ENCODE assay signal across 10 cellular contexts in genomic region chr18:48781041-48781989, GRCh38.
DNase-seq lines count a peak whose midpoint lies in the region; ATAC-seq, FAIRE-seq and TF ChIP-seq lines count a peak whose summit lies in the region.
"Had no signal": no experiment of that assay in that cellular context is flagged by ENCODE, and none has a peak within 500 bp of the region (broad histone marks: within the 10 kb centered on the region; RNA-seq: fewer than 3 reads in every experiment).

No MANE protein-coding gene starts in this region.

- dilution Hi-C loops in endothelial cell of umbilical vein (cut with MboI; ENCODE audit: extremely low pct_ligation_motif_present, low sequenced_read_pairs): no loop called here

- POLR2A ChIA-PET in endothelial cell of umbilical vein (lab: Charles Lee): interaction anchor here (0.6 to 1.2 kb wide), 2 partner anchors 83 to 466 kb away, joined by 3 read pairs; no protein-coding TSS in a partner anchor

- H3K9me1 ChIP-seq in endothelial cell of umbilical vein (replicated peaks; ENCODE audit: control insufficient read depth, extremely low read depth, insufficient read depth, low read length): no peaks in the 10 kb centered on the region

- CTCF ChIA-PET in endothelial cell of umbilical vein (lab: Charles Lee): interaction anchor here (1.2 to 2.1 kb wide), 6 partner anchors 10 to 457 kb away, joined by 3 to 11 read pairs (median 4); no protein-coding TSS in a partner anchor

- no TSS peak for BruUV-seq in endothelial cell of umbilical vein (replicated peaks; lab: Mats Ljungman, UMichigan)

- H3K9ac ChIP-seq in endothelial cell of umbilical vein (replicated peaks; ENCODE audit: extremely low read depth, insufficient read depth, low read length): peak overlapping the region; percentile 57
- H3K9ac ChIP-seq: KMS-11 had no signal

- H3K4me1 ChIP-seq in endothelial cell of umbilical vein (ENCODE audit: control insufficient read depth, extremely low read depth, insufficient read depth, low read length): peaks cover 22% of the 10 kb centered on the region
- peaks cover 64 to 83% (median 77%) of the 10 kb centered on the region in 4 donors for H3K4me1 ChIP-seq in upper lobe of left lung

- DNase-seq in NOMO-1 (lab: John Stamatoyannopoulos, UW; ENCODE audit: unreplicated experiment in 2 of 2) (peak; percentile 90 to 93), endothelial cell of umbilical vein (ENCODE audit: low read depth, low spot score) (peak; percentile 96), middle frontal gyrus (ENCODE audit: extremely low spot score, low spot score) (peak; percentile 43), upper lobe of left lung (peak; percentile 80 to 95), cerebellar nuclear complex (lab: John Stamatoyannopoulos, UW) (no peak), activated gamma-delta T cell treated with Interleukin-2 at 50 U/mL for 16 hours (no peak)

- H2AFZ ChIP-seq in endothelial cell of umbilical vein (ENCODE audit: low read depth, low read length): peak overlapping the region; percentile 1

- intact Hi-C loops in endothelial cell of umbilical vein (cut with micrococcal nuclease): loop anchor here (1.0 to 2.0 kb wide), 6 partner anchors 45 to 167 kb away; no protein-coding TSS in a partner anchor

- H3K9me3 ChIP-seq in endothelial cell of umbilical vein (replicated peaks; ENCODE audit: control insufficient read depth, insufficient read depth, low read length) (no peaks in the 10 kb centered on the region), upper lobe of left lung (no peaks in the 10 kb centered on the region)

- ATAC-seq in upper lobe of left lung (ENCODE audit: low FRiP score in 2 of 2) (peak; percentile 71 to 74), GM19035 (IDR thresholded peaks at IDR 0.05; ENCODE audit: unreplicated experiment) (no peak), GM19395 (IDR thresholded peaks at IDR 0.05; ENCODE audit: unreplicated experiment) (no peak)

- H3K36me3 ChIP-seq in endothelial cell of umbilical vein (ENCODE audit: control insufficient read depth in 2 of 2, extremely low read depth in 1 of 2, insufficient read depth in 2 of 2, low read length in 2 of 2) (no peaks in the 10 kb centered on the region), upper lobe of left lung (peaks cover 0 to 4% (median 1%) of the 10 kb centered on the region in 4 donors)

- 20 to 23% methylated on average over 27 to 28 of the region's 29 CpGs for WGBS in upper lobe of left lung, 2 donors

- no peak for TF ChIP-seq POLR2A in endothelial cell of umbilical vein (IDR thresholded peaks at IDR 0.05; ENCODE audit: low read depth, low read length)
- peak in 1 of 4 donors; percentile 46 for TF ChIP-seq POLR2A in upper lobe of left lung (IDR thresholded peaks at IDR 0.05)

- H3K27me3 ChIP-seq in endothelial cell of umbilical vein (ENCODE audit: control insufficient read depth in 2 of 2, insufficient read depth in 2 of 2, low read length in 2 of 2) (no peaks in the 10 kb centered on the region), upper lobe of left lung (no peaks in the 10 kb centered on the region)

- H3K4me2 ChIP-seq in endothelial cell of umbilical vein (ENCODE audit: insufficient read depth, low read length): peak overlapping the region; percentile 27
- H3K4me2 ChIP-seq: KMS-11 had no signal

- TF ChIP-seq CTCF in endothelial cell of umbilical vein (IDR thresholded peaks at IDR 0.05; ENCODE audit: extremely low read depth in 1 of 2, insufficient read depth in 1 of 2, low read depth in 1 of 2, low read length in 2 of 2): no peak
- TF ChIP-seq CTCF in upper lobe of left lung (IDR thresholded peaks at IDR 0.05): peak in 2 of 6 experiments; percentile 20 to 21

- H4K20me1 ChIP-seq in endothelial cell of umbilical vein (replicated peaks; ENCODE audit: control insufficient read depth, extremely low read depth, insufficient read depth, low read length): no peaks in the 10 kb centered on the region

- TF ChIP-seq EP300 in upper lobe of left lung (IDR thresholded peaks at IDR 0.05): peak in 2 of 4 donors; percentile 72 to 76

- FAIRE-seq in endothelial cell of umbilical vein (lab: Jason Lieb, UNC): peak; percentile 91
- FAIRE-seq: colon had no signal

- H3K4me3 ChIP-seq in endothelial cell of umbilical vein (replicated peaks in 1 of 3; ENCODE audit: insufficient read depth in 1 of 3, low read depth in 1 of 3, low read length in 3 of 3) (no peak overlapping the region), upper lobe of left lung (no peak overlapping the region)

- H3K79me2 ChIP-seq in endothelial cell of umbilical vein (ENCODE audit: control insufficient read depth, insufficient read depth, low read length): no peaks in the 10 kb centered on the region

- H3K27ac ChIP-seq in endothelial cell of umbilical vein (ENCODE audit: insufficient read depth, low read depth, low read length) (peak overlapping the region; percentile 84), upper lobe of left lung (peak overlapping the region; percentile 75 to 86 (median 83))
- H3K27ac ChIP-seq: KMS-11 had no signal

TF ChIP-seq in endothelial cell of umbilical vein, 7 proteins besides CTCF, POLR2A, EP300 and RAD21:
- TF ChIP-seq MYC (IDR thresholded peaks at IDR 0.05; ENCODE audit: low read depth, low read length) (no peak), GATA2 (IDR thresholded peaks at IDR 0.05; ENCODE audit: insufficient read depth, insufficient read length, low read depth, low read length) (peak; percentile 72), MAX (IDR thresholded peaks at IDR 0.05; ENCODE audit: insufficient read depth, insufficient read length) (peak; percentile 66), POLR2AphosphoS5 (IDR thresholded peaks at IDR 0.05; ENCODE audit: insufficient read depth, low read depth, low read length) (peak; percentile 44), JUN (IDR thresholded peaks at IDR 0.05; ENCODE audit: borderline replicate concordance, insufficient read depth, insufficient read length, low read depth) (no peak), FOS (IDR thresholded peaks at IDR 0.05; ENCODE audit: borderline replicate concordance, insufficient read depth, low read length) (no peak), EZH2 (IDR thresholded peaks at IDR 0.05; ENCODE audit: borderline replicate concordance, low read depth, low read length, severe bottlenecking) (no peak)

Comparison
In these comparisons a context has a peak if more than half of its experiments do, and no peak if none do; other contexts are left out.
1. DNase-seq: peak in NOMO-1 (2 of 2), endothelial cell of umbilical vein (single experiment), middle frontal gyrus (single experiment) and upper lobe of left lung (2 of 2); none in cerebellar nuclear complex (0 of 2) and activated gamma-delta T cell treated with Interleukin-2 at 50 U/mL for 16 hours (single experiment).
2. ATAC-seq: peak in upper lobe of left lung (2 of 2); none in GM19035 (single experiment) and GM19395 (single experiment).